19 cellular contexts compared by ENCODE assay signal in genomic region chr14:88592016-88592415, GRCh38. TPM values are rescaled to one million over a fixed set of nuclear protein-coding genes. Genes with fewer than 3 reads are reported as not detected.
DNase-seq lines count a peak whose midpoint lies in the region; ATAC-seq and TF ChIP-seq lines count a peak whose summit lies in the region.
"Had no signal": no experiment of that assay in that cellular context is flagged by ENCODE, and none has a peak within 500 bp of the region (broad histone marks: within the 10 kb centered on the region; RNA-seq: fewer than 3 reads in every experiment).

No MANE protein-coding gene starts in this region.

- H3K27ac Mint-ChIP-seq in stimulated activated memory B cell treated with anti-CD40 and anti-IgM and Interleukin-4, amounts not matched to agents 10 μg/mL and 1 μg/mL and 100 μg/mL, for 72 hours, result no peak overlapping the region
- H3K27ac Mint-ChIP-seq: B cell had no signal

- no peaks in the 10 kb centered on the region for H3K27me3 Mint-ChIP-seq in stimulated activated memory B cell treated with anti-CD40 and anti-IgM and Interleukin-4, amounts not matched to agents 10 μg/mL and 1 μg/mL and 100 μg/mL, for 72 hours
- H3K27me3 Mint-ChIP-seq: B cell had no signal

- H3K4me3 ChIP-seq in A673 (ENCODE audit: low read depth, low read length, poor library complexity, severe bottlenecking), result no peak overlapping the region
- H3K4me3 ChIP-seq: SJCRH30 had no signal

- H3K36me3 ChIP-seq in A673 (ENCODE audit: insufficient read depth, low read length, poor library complexity, severe bottlenecking), result peaks cover 48% of the 10 kb centered on the region

- H3K9me3 ChIP-seq in A673 (ENCODE audit: low read depth, low read length, poor library complexity, severe bottlenecking), result no peaks in the 10 kb centered on the region
- H3K9me3 ChIP-seq: SJCRH30 had no signal

- no peak overlapping the region for H3K27ac ChIP-seq in A673 (ENCODE audit: low read depth, low read length, poor library complexity, severe bottlenecking)
- H3K27ac ChIP-seq: 22Rv1, SJCRH30 had no signal

- DNase-seq in DMS 273 (lab: John Stamatoyannopoulos, UW; ENCODE audit: unreplicated experiment) (peak; percentile 24), DMS 273 treated with DMSO at 0.1 percent for 48 hours (lab: John Stamatoyannopoulos, UW) (no peak), cerebellum (ENCODE audit: low spot score) (peak; percentile 47), left kidney (ENCODE audit: low read depth, low spot score) (peak; percentile 51), A673 (ENCODE audit: low spot score) (no peak)
- DNase-seq: GDM1, GOT3, KBM-7, NCI-H187 treated with DMSO at 0.1 percent for 48 hours, NCI-H446, NCI-H69, SJCRH30 had no signal

- no peak for TF ChIP-seq CTCF in A673 (conservative IDR thresholded peaks at IDR 0.05; ENCODE audit: low read depth, low read length)

- POLR2A ChIA-PET in A673 (lab: Charles Lee; ENCODE audit: low non-redundant PET), result no interaction called here

- intact Hi-C loops in A673 (cut with micrococcal nuclease; ENCODE audit: unreplicated experiment), result no loop called here

- H3K36me3 Mint-ChIP-seq in stimulated activated memory B cell treated with anti-CD40 and anti-IgM and Interleukin-4, amounts not matched to agents 10 μg/mL and 1 μg/mL and 100 μg/mL, for 72 hours, result peaks cover 75% of the 10 kb centered on the region

- BruUV-seq in A673 (replicated peaks; lab: Mats Ljungman, UMichigan), result no TSS peak

- H3K4me3 Mint-ChIP-seq in stimulated activated memory B cell treated with anti-CD40 and anti-IgM and Interleukin-4, amounts not matched to agents 10 μg/mL and 1 μg/mL and 100 μg/mL, for 72 hours, result no peak overlapping the region
- H3K4me3 Mint-ChIP-seq: B cell had no signal

- no peaks in the 10 kb centered on the region for H3K9me3 Mint-ChIP-seq in stimulated activated memory B cell treated with anti-CD40 and anti-IgM and Interleukin-4, amounts not matched to agents 10 μg/mL and 1 μg/mL and 100 μg/mL, for 72 hours

- ATAC-seq in GM21825 (IDR thresholded peaks at IDR 0.05; ENCODE audit: unreplicated experiment), result no peak
- no peak for ATAC-seq in stimulated activated memory B cell treated with anti-CD40 and anti-IgM and Interleukin-4, amounts not matched to agents 10 μg/mL and 1 μg/mL and 100 μg/mL, for 72 hours
- ATAC-seq in GM18502 (IDR thresholded peaks at IDR 0.05; ENCODE audit: poor library complexity, unreplicated experiment), result no peak
- ATAC-seq: HCT116, Panc1 had no signal

- no peaks in the 10 kb centered on the region for H3K27me3 ChIP-seq in A673 (replicated peaks; ENCODE audit: insufficient read depth, low read depth, low read length, poor library complexity)
- H3K27me3 ChIP-seq: SJCRH30 had no signal

- H3K4me1 ChIP-seq in A673 (ENCODE audit: insufficient read depth, low read length, poor library complexity, severe bottlenecking), result no peaks in the 10 kb centered on the region
- H3K4me1 ChIP-seq: SJCRH30 had no signal

- peaks cover 2% of the 10 kb centered on the region for H3K4me1 Mint-ChIP-seq in stimulated activated memory B cell treated with anti-CD40 and anti-IgM and Interleukin-4, amounts not matched to agents 10 μg/mL and 1 μg/mL and 100 μg/mL, for 72 hours

- CTCF ChIA-PET in A673 (lab: Charles Lee), result no interaction called here

RNA-seq across cellular contexts. Expression of gene ZC3H14, which starts 29.2 kb away (rescaled TPM):
- 76.9 TPM for total RNA-seq in cerebellum
- 91.0 and 93.2 TPM in 2 replicates for total RNA-seq in A673 (2021)

RNA-seq across cellular contexts. Expression of gene PTPN21, which starts 37.2 kb away (rescaled TPM):
- total RNA-seq in cerebellum (13.2 TPM), A673 (2021) (6.1 and 6.5 TPM in 2 replicates)
- total RNA-seq: B cell had no signal

Comparison
In these comparisons a context has a peak if more than half of its experiments do, and no peak if none do; other contexts are left out.
1. DNase-seq: peak in DMS 273 (single experiment), cerebellum (single experiment) and left kidney (single experiment); none in DMS 273 treated with DMSO at 0.1 percent for 48 hours (single experiment) and A673 (single experiment).